Comparison of ENCODE assay signal across 9 cellular contexts in genomic region chr3:53114011-53114400, GRCh38. TPM values are rescaled to one million over a fixed set of nuclear protein-coding genes. Genes with fewer than 3 reads are reported as not detected.
DNase-seq lines count a peak whose midpoint lies in the region; ATAC-seq, FAIRE-seq and TF ChIP-seq lines count a peak whose summit lies in the region.
"Had no signal": no experiment of that assay in that cellular context is flagged by ENCODE, and none has a peak within 500 bp of the region (broad histone marks: within the 10 kb centered on the region; RNA-seq: fewer than 3 reads in every experiment).

No MANE protein-coding gene starts in this region.

- CTCF ChIA-PET in activated B cell treated with CpG ODN at 0.5 μM for 24 hours (lab: Charles Lee), result interaction anchor here (0.6 to 4.3 kb wide), 12 partner anchors 9 to 402 kb away, joined by 3 to 77 read pairs (median 4); no protein-coding TSS in a partner anchor

- H3K27ac ChIP-seq in kidney (ENCODE audit: low read depth in 2 of 2, low read length in 2 of 2), result no peak overlapping the region

- peaks cover 18 to 23% of the 10 kb centered on the region in 2 donors for H3K36me3 ChIP-seq in kidney (ENCODE audit: control insufficient read depth in 1 of 2, insufficient read depth in 2 of 2, low read length in 2 of 2)

- no peak overlapping the region for H3K9ac ChIP-seq in kidney (ENCODE audit: low read length in 2 of 2)

- DNase-seq in NCI-H2171 (lab: John Stamatoyannopoulos, UW) (peak; percentile 22), activated B cell treated with CpG ODN at 0.5 μM for 24 hours (peak; percentile 62), cardiac fibroblast (ENCODE audit: low read depth in 2 of 2) (peak; percentile 83 to 85), kidney (peak; percentile 78)
- DNase-seq in stimulated activated CD4-positive, alpha-beta T cell treated with anti-CD3 and anti-CD28 coated beads, Interleukin-15, amount 100 ng/mL, for 48 hours (ENCODE audit: low read depth in 2 of 2), result peak; percentile 69 to 81

- no peak overlapping the region for H3K4me3 Mint-ChIP-seq in activated B cell treated with CpG ODN at 0.5 μM for 24 hours

- ATAC-seq in HG02642 (IDR thresholded peaks at IDR 0.05; ENCODE audit: poor library complexity, unreplicated experiment) (peak; percentile 66), activated B cell treated with CpG ODN at 0.5 μM for 24 hours (ENCODE audit: low read depth) (peak; percentile 96), HG02885 (IDR thresholded peaks at IDR 0.05; ENCODE audit: poor library complexity, unreplicated experiment) (no peak)

- FAIRE-seq in G401.6 (lab: Jason Lieb, UNC) (peak; percentile 59), kidney (lab: Jason Lieb, UNC) (no peak)
- FAIRE-seq: islet of Langerhans had no signal

- no peak overlapping the region for H3K27ac Mint-ChIP-seq in activated B cell treated with CpG ODN at 0.5 μM for 24 hours

- POLR2A ChIA-PET in activated B cell treated with CpG ODN at 0.5 μM for 24 hours (lab: Charles Lee), result interaction anchor here (0.6 to 2.1 kb wide), 3 partner anchors 13 to 83 kb away, joined by 3 to 6 read pairs (median 3); no protein-coding TSS in a partner anchor

- no peaks in the 10 kb centered on the region for H3K4me1 ChIP-seq in kidney (ENCODE audit: control insufficient read depth in 1 of 2, insufficient read depth in 1 of 2, low read depth in 1 of 2, low read length in 2 of 2)

- intact Hi-C loops in activated B cell treated with CpG ODN at 0.5 μM for 24 hours (cut with micrococcal nuclease) (loop anchor here (1.0 to 2.0 kb wide), 4 partner anchors 16 to 596 kb away; partner anchors contain the start of gene RFT1), kidney (cut with DNase I) (loop anchor here (5.0 kb wide), 1 partner anchor 83 kb away; no protein-coding TSS in a partner anchor)

- no peaks in the 10 kb centered on the region for H3K4me1 Mint-ChIP-seq in activated B cell treated with CpG ODN at 0.5 μM for 24 hours

- peaks cover 50% of the 10 kb centered on the region for H3K36me3 Mint-ChIP-seq in activated B cell treated with CpG ODN at 0.5 μM for 24 hours (ENCODE audit: low read depth)

- no peaks in the 10 kb centered on the region for H3K9me3 ChIP-seq in kidney (ENCODE audit: control insufficient read depth in 1 of 2, low read length in 2 of 2)

- no peaks in the 10 kb centered on the region for H3K9me3 Mint-ChIP-seq in activated B cell treated with CpG ODN at 0.5 μM for 24 hours

- H3K4me3 ChIP-seq in cardiac fibroblast (replicated peaks in 1 of 2; ENCODE audit: low read depth in 2 of 2, low read length in 2 of 2) (no peak overlapping the region), kidney (ENCODE audit: low read length in 2 of 2) (no peak overlapping the region)

- H3K27me3 Mint-ChIP-seq in activated B cell treated with CpG ODN at 0.5 μM for 24 hours, result no peaks in the 10 kb centered on the region

- no peak for TF ChIP-seq CTCF in activated B cell treated with CpG ODN at 0.5 μM for 24 hours (IDR thresholded peaks at IDR 0.05)
- peak; percentile 89 for TF ChIP-seq CTCF in cardiac fibroblast (IDR thresholded peaks at IDR 0.05; ENCODE audit: low read depth, low read length)
- peak; percentile 94 for TF ChIP-seq CTCF in kidney (IDR thresholded peaks at IDR 0.05; ENCODE audit: borderline replicate concordance, extremely low read depth, insufficient read depth)

RNA-seq across cellular contexts. Expression of gene RFT1, which starts 16.2 kb away (rescaled TPM):
- total RNA-seq in activated B cell treated with CpG ODN at 0.5 μM for 24 hours, result 23.6 TPM in 2 replicates
- total RNA-seq in kidney, result 22.8 TPM
- 14.7 TPM for polyA plus RNA-seq in kidney (ENCODE audit: insufficient read depth, low read depth, low replicate concordance)

RNA-seq across cellular contexts. Expression of gene PRKCD, which starts 47.0 kb away (rescaled TPM):
- total RNA-seq in activated B cell treated with CpG ODN at 0.5 μM for 24 hours (60.4 and 63.9 TPM in 2 replicates), kidney (26.6 TPM)
- 29.1 TPM for polyA plus RNA-seq in kidney (ENCODE audit: insufficient read depth, low read depth, low replicate concordance)

Comparison
In these comparisons a context has a peak if more than half of its experiments do, and no peak if none do; other contexts are left out.
1. DNase-seq: peak in every context shown above with its lines; median percentile 84 in cardiac fibroblast; 78 in kidney; 75 in stimulated activated CD4-positive, alpha-beta T cell treated with anti-CD3 and anti-CD28 coated beads, Interleukin-15, amount 100 ng/mL, for 48 hours; 62 in activated B cell treated with CpG ODN at 0.5 μM for 24 hours; 22 in NCI-H2171.